In the genomic region with DNA sequence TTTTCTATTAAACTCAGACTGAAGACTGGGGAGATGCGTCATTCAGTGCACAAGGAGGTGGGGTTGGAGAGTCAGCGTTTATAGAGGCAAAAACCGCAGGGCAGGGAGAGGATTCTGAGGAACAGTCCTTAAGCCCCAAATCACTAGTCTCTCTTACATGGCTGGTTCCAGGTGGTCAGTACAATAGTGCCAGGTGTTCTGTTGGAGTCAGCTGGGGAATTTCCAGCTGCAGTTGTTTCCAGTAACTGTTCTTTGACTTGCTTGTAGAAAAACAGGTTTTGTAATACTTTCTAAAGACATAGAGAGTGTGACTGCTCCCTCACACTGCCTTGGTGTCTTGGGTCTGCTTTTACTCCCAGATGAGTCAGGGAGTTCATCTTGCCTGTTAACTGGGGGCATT, we compare ENCODE assay signal across 11 cellular contexts.
DNase-seq lines count a peak whose midpoint lies in the region; ATAC-seq and TF ChIP-seq lines count a peak whose summit lies in the region.
"Had no signal": no experiment of that assay in that cellular context is flagged by ENCODE, and none has a peak within 500 bp of the region (broad histone marks: within the 10 kb centered on the region; RNA-seq: fewer than 3 reads in every experiment).

No MANE protein-coding gene starts in this region.

- CTCF ChIA-PET in Calu3 (lab: Charles Lee): interaction anchor here (1.0 kb wide), 1 partner anchor 35 kb away, joined by 4 read pairs; no protein-coding TSS in a partner anchor

- no peak overlapping the region for H3K4me3 ChIP-seq in fibroblast of villous mesenchyme (ENCODE audit: low read depth, low read length)
- H3K4me3 ChIP-seq: skin epidermis had no signal

- H3K4me1 Mint-ChIP-seq in Calu3 (ENCODE audit: low read depth, unreplicated experiment): peaks cover 24% of the 10 kb centered on the region
- H3K4me1 Mint-ChIP-seq: activated CD8-positive, alpha-beta memory T cell treated with anti-CD3 and anti-CD28 coated beads, Interleukin-2, amount 10 ng/mL, durations not matched to agents 7 days and 5 days had no signal

- H3K27me3 Mint-ChIP-seq in Calu3 (ENCODE audit: unreplicated experiment): no peaks in the 10 kb centered on the region

- peaks cover 3% of the 10 kb centered on the region for H3K9me3 Mint-ChIP-seq in Calu3 (ENCODE audit: low read depth, unreplicated experiment)

- DNase-seq in Calu3 (peak; percentile 36), OCI-M1 (lab: John Stamatoyannopoulos, UW) (peak; percentile 17), fibroblast of villous mesenchyme (ENCODE audit: low read depth) (peak; percentile 79), MV-4-11 (lab: John Stamatoyannopoulos, UW) (no peak), pons (ENCODE audit: low spot score) (no peak)
- DNase-seq in stimulated activated CD4-positive, alpha-beta T cell treated with anti-CD3 and anti-CD28 coated beads, Interleukin-2, amount 100 ng/mL, for 48 hours: no peak
- DNase-seq in stimulated activated CD4-positive, alpha-beta T cell treated with anti-CD3 and anti-CD28 coated beads, Interleukin-4, amount 100 ng/mL, for 4 hours: no peak
- DNase-seq: activated CD8-positive, alpha-beta memory T cell treated with anti-CD3 and anti-CD28 coated beads, Interleukin-2, amount 10 ng/mL, durations not matched to agents 7 days and 5 days; NCI-H2171 had no signal

- BruUV-seq in Calu3 (replicated peaks; lab: Mats Ljungman, UMichigan): no TSS peak

- intact Hi-C loops in Calu3 (cut with micrococcal nuclease; ENCODE audit: unreplicated experiment): no loop called here

- no peaks in the 10 kb centered on the region for H3K36me3 Mint-ChIP-seq in Calu3 (ENCODE audit: insufficient read depth, unreplicated experiment)
- H3K36me3 Mint-ChIP-seq: activated CD8-positive, alpha-beta memory T cell treated with anti-CD3 and anti-CD28 coated beads, Interleukin-2, amount 10 ng/mL, durations not matched to agents 7 days and 5 days had no signal

- ATAC-seq in HG02798 (IDR thresholded peaks at IDR 0.05; ENCODE audit: poor library complexity, unreplicated experiment): peak; percentile 71
- ATAC-seq: activated CD8-positive, alpha-beta memory T cell treated with anti-CD3 and anti-CD28 coated beads, Interleukin-2, amount 10 ng/mL, durations not matched to agents 7 days and 5 days had no signal

- no peak overlapping the region for H3K4me3 Mint-ChIP-seq in Calu3 (ENCODE audit: low read depth, unreplicated experiment)
- H3K4me3 Mint-ChIP-seq: activated CD8-positive, alpha-beta memory T cell treated with anti-CD3 and anti-CD28 coated beads, Interleukin-2, amount 10 ng/mL, durations not matched to agents 7 days and 5 days had no signal

- H3K27ac Mint-ChIP-seq in Calu3 (ENCODE audit: unreplicated experiment): no peak overlapping the region
- H3K27ac Mint-ChIP-seq: activated CD8-positive, alpha-beta memory T cell treated with anti-CD3 and anti-CD28 coated beads, Interleukin-2, amount 10 ng/mL, durations not matched to agents 7 days and 5 days had no signal

- no peak for TF ChIP-seq CTCF in Calu3 (IDR thresholded peaks at IDR 0.05; ENCODE audit: unreplicated experiment)
- TF ChIP-seq CTCF in fibroblast of villous mesenchyme (IDR thresholded peaks at IDR 0.05; ENCODE audit: insufficient read depth, low read depth, low read length): no peak

Comparison
In these comparisons a context has a peak if more than half of its experiments do, and no peak if none do; other contexts are left out.
1. DNase-seq: peak in Calu3 (single experiment), OCI-M1 (single experiment) and fibroblast of villous mesenchyme (single experiment); none in MV-4-11 (single experiment), pons (single experiment), stimulated activated CD4-positive, alpha-beta T cell treated with anti-CD3 and anti-CD28 coated beads, Interleukin-2, amount 100 ng/mL, for 48 hours (0 of 2) and stimulated activated CD4-positive, alpha-beta T cell treated with anti-CD3 and anti-CD28 coated beads, Interleukin-4, amount 100 ng/mL, for 4 hours (0 of 2).